ENCODE assay signal across 8 cellular contexts in genomic region chr11:108788565-108789199, GRCh38.
DNase-seq lines count a peak whose midpoint lies in the region; ATAC-seq, FAIRE-seq and TF ChIP-seq lines count a peak whose summit lies in the region.
"Had no signal": no experiment of that assay in that cellular context is flagged by ENCODE, and none has a peak within 500 bp of the region (broad histone marks: within the 10 kb centered on the region; RNA-seq: fewer than 3 reads in every experiment).

No MANE protein-coding gene starts in this region.

- no peaks in the 10 kb centered on the region for H3K27me3 ChIP-seq in CD8-positive, alpha-beta T cell (ENCODE audit: insufficient read depth, low read length)

- no peaks in the 10 kb centered on the region for H3K27me3 Mint-ChIP-seq in nephron progenitor cell (ENCODE audit: low read depth, poor library complexity)
- H3K27me3 Mint-ChIP-seq in CD8-positive, alpha-beta T cell (ENCODE audit: low read depth), result no peaks in the 10 kb centered on the region

- peak; percentile 70 for ATAC-seq in HG03432 (IDR thresholded peaks at IDR 0.05; ENCODE audit: unreplicated experiment)
- no peak for ATAC-seq in HG02970 (IDR thresholded peaks at IDR 0.05; ENCODE audit: low FRiP score, unreplicated experiment)
- no peak for ATAC-seq in CD8-positive, alpha-beta T cell
- no peak for ATAC-seq in HG02588 (IDR thresholded peaks at IDR 0.05; ENCODE audit: unreplicated experiment)

- POLR2A ChIA-PET in CD8-positive, alpha-beta T cell (lab: Charles Lee), result no interaction called here

- CTCF ChIA-PET in CD8-positive, alpha-beta T cell (lab: Charles Lee), result no interaction called here

- peak; percentile 60 for TF ChIP-seq CTCF in astrocyte of the spinal cord (IDR thresholded peaks at IDR 0.05; ENCODE audit: low read depth, low read length)
- TF ChIP-seq CTCF in nephron progenitor cell (IDR thresholded peaks at IDR 0.05), result peak; percentile 24
- no peak for TF ChIP-seq CTCF in CD8-positive, alpha-beta T cell (IDR thresholded peaks at IDR 0.05)

- no peak overlapping the region for H3K4me3 Mint-ChIP-seq in nephron progenitor cell
- H3K4me3 Mint-ChIP-seq in CD8-positive, alpha-beta T cell, result no peak overlapping the region

- peak overlapping the region; percentile 73 for H3K27ac Mint-ChIP-seq in nephron progenitor cell
- H3K27ac Mint-ChIP-seq in CD8-positive, alpha-beta T cell, result no peak overlapping the region

- no peak overlapping the region for H3K27ac ChIP-seq in CD8-positive, alpha-beta T cell (ENCODE audit: low read depth, low read length)
- H3K27ac ChIP-seq: SK-N-MC had no signal

- FAIRE-seq in GM18507 (lab: Jason Lieb, UNC), result peak; percentile 73

- intact Hi-C loops in CD8-positive, alpha-beta T cell (cut with DNase I, micrococcal nuclease), result no loop called here

- in situ Hi-C loops in astrocyte of the spinal cord (cut with HindIII; ENCODE audit: low sequenced_read_pairs), result no loop called here

- peaks cover 27% of the 10 kb centered on the region for H3K9me3 Mint-ChIP-seq in nephron progenitor cell
- no peaks in the 10 kb centered on the region for H3K9me3 Mint-ChIP-seq in CD8-positive, alpha-beta T cell

- peaks cover 28% of the 10 kb centered on the region for H3K4me1 Mint-ChIP-seq in nephron progenitor cell
- H3K4me1 Mint-ChIP-seq in CD8-positive, alpha-beta T cell (ENCODE audit: low read depth), result peaks cover 59% of the 10 kb centered on the region

- H3K36me3 Mint-ChIP-seq in nephron progenitor cell (ENCODE audit: low read depth), result peaks cover 28% of the 10 kb centered on the region
- peaks cover 2% of the 10 kb centered on the region for H3K36me3 Mint-ChIP-seq in CD8-positive, alpha-beta T cell

- DNase-seq in GM18507 (ENCODE audit: extremely low spot score, insufficient read length, low read depth) (no peak), astrocyte of the spinal cord (ENCODE audit: low read depth, low spot score) (peak; percentile 50), nephron progenitor cell (no peak)
- no peak for DNase-seq in CD8-positive, alpha-beta T cell

- no peak overlapping the region for H3K4me3 ChIP-seq in astrocyte of the spinal cord (ENCODE audit: low read depth, low read length)
- no peak overlapping the region for H3K4me3 ChIP-seq in CD8-positive, alpha-beta T cell (ENCODE audit: low read depth, low read length)
- H3K4me3 ChIP-seq: SK-N-MC had no signal

- no peaks in the 10 kb centered on the region for H3K36me3 ChIP-seq in CD8-positive, alpha-beta T cell (ENCODE audit: insufficient read depth, low read length)

- peaks cover 6% of the 10 kb centered on the region for H3K4me1 ChIP-seq in CD8-positive, alpha-beta T cell (ENCODE audit: insufficient read depth, low read length)

- H3K9me3 ChIP-seq in CD8-positive, alpha-beta T cell (ENCODE audit: low read length), result no peaks in the 10 kb centered on the region
